1 cellular context compared by ENCODE assay signal in the genomic region with DNA sequence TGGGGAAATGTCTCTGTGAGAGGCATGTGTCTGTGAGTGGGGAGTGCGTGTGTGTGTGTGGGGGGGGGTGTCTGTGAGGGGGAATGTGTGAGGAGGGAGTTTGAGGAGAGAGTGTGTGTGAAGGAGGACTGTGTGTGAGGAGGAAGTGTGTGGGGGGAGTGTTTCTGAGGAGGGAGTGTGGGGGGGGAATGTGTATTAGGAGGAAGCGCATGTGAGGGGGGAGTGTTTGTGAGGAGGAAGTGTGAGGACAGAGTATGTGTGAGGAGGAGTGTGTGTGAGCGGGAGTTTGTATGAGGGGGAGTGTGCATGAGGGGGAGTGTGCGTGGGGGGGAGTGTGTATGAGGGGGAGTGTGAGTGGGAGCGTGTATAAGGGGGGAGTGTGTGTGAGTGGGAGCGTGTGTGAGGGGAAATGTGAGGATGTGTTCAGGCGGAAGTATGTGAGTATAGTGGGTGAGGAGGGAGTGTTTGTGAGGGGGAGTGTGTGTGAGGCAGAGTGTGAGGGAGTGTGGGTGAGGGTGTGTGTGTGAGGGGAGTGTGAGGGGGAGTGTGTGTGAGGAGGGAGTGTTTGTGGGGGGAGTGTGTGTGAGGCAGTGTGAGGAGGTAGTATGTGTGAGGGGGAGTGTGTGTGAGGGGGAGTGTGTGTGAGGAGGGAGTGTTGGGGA.
TF ChIP-seq lines count a peak whose summit lies in the region.

No MANE protein-coding gene starts in this region.

TF ChIP-seq in GM23338, 12 proteins besides CTCF, POLR2A, EP300 and RAD21 (continued from another document):
- TF ChIP-seq, protein P1, sequence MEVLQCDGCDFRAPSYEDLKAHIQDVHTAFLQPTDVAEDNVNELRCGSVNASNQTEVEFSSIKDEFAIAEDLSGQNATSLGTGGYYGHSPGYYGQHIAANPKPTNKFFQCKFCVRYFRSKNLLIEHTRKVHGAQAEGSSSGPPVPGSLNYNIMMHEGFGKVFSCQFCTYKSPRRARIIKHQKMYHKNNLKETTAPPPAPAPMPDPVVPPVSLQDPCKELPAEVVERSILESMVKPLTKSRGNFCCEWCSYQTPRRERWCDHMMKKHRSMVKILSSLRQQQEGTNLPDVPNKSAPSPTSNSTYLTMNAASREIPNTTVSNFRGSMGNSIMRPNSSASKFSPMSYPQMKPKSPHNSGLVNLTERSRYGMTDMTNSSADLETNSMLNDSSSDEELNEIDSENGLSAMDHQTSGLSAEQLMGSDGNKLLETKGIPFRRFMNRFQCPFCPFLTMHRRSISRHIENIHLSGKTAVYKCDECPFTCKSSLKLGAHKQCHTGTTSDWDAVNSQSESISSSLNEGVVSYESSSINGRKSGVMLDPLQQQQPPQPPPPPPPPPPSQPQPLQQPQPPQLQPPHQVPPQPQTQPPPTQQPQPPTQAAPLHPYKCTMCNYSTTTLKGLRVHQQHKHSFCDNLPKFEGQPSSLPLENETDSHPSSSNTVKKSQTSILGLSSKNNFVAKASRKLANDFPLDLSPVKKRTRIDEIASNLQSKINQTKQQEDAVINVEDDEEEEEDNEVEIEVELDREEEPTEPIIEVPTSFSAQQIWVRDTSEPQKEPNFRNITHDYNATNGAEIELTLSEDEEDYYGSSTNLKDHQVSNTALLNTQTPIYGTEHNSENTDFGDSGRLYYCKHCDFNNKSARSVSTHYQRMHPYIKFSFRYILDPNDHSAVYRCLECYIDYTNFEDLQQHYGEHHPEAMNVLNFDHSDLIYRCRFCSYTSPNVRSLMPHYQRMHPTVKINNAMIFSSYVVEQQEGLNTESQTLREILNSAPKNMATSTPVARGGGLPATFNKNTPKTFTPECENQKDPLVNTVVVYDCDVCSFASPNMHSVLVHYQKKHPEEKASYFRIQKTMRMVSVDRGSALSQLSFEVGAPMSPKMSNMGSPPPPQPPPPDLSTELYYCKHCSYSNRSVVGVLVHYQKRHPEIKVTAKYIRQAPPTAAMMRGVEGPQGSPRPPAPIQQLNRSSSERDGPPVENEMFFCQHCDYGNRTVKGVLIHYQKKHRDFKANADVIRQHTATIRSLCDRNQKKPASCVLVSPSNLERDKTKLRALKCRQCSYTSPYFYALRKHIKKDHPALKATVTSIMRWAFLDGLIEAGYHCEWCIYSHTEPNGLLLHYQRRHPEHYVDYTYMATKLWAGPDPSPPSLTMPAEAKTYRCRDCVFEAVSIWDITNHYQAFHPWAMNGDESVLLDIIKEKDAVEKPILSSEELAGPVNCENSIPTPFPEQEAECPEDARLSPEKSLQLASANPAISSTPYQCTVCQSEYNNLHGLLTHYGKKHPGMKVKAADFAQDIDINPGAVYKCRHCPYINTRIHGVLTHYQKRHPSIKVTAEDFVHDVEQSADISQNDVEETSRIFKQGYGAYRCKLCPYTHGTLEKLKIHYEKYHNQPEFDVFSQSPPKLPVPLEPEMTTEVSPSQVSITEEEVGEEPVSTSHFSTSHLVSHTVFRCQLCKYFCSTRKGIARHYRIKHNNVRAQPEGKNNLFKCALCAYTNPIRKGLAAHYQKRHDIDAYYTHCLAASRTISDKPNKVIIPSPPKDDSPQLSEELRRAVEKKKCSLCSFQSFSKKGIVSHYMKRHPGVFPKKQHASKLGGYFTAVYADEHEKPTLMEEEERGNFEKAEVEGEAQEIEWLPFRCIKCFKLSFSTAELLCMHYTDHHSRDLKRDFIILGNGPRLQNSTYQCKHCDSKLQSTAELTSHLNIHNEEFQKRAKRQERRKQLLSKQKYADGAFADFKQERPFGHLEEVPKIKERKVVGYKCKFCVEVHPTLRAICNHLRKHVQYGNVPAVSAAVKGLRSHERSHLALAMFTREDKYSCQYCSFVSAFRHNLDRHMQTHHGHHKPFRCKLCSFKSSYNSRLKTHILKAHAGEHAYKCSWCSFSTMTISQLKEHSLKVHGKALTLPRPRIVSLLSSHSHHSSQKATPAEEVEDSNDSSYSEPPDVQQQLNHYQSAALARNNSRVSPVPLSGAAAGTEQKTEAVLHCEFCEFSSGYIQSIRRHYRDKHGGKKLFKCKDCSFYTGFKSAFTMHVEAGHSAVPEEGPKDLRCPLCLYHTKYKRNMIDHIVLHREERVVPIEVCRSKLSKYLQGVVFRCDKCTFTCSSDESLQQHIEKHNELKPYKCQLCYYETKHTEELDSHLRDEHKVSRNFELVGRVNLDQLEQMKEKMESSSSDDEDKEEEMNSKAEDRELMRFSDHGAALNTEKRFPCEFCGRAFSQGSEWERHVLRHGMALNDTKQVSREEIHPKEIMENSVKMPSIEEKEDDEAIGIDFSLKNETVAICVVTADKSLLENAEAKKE (CRISPR knock-in tag; IDR thresholded peaks at IDR 0.05): no peak
- TF ChIP-seq EZH2phosphoT487 (IDR thresholded peaks at IDR 0.05; ENCODE audit: unreplicated experiment) (no peak), ZNF331 (CRISPR knock-in tag; IDR thresholded peaks at IDR 0.05; ENCODE audit: low read depth) (no peak), POLR2AphosphoS5 (IDR thresholded peaks at IDR 0.05; ENCODE audit: low read depth) (no peak), JUNB (IDR thresholded peaks at IDR 0.05; ENCODE audit: unreplicated experiment) (no peak), EZH2 (IDR thresholded peaks at IDR 0.05; ENCODE audit: low read depth, unreplicated experiment) (no peak), CREB1 (CRISPR knock-in tag; IDR thresholded peaks at IDR 0.05; ENCODE audit: low read depth) (no peak), ZNF114 (CRISPR knock-in tag; IDR thresholded peaks at IDR 0.05) (no peak)
- TF ChIP-seq, protein P2, sequence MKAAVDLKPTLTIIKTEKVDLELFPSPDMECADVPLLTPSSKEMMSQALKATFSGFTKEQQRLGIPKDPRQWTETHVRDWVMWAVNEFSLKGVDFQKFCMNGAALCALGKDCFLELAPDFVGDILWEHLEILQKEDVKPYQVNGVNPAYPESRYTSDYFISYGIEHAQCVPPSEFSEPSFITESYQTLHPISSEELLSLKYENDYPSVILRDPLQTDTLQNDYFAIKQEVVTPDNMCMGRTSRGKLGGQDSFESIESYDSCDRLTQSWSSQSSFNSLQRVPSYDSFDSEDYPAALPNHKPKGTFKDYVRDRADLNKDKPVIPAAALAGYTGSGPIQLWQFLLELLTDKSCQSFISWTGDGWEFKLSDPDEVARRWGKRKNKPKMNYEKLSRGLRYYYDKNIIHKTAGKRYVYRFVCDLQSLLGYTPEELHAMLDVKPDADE (IDR thresholded peaks at IDR 0.05): no peak
- TF ChIP-seq, protein P3, sequence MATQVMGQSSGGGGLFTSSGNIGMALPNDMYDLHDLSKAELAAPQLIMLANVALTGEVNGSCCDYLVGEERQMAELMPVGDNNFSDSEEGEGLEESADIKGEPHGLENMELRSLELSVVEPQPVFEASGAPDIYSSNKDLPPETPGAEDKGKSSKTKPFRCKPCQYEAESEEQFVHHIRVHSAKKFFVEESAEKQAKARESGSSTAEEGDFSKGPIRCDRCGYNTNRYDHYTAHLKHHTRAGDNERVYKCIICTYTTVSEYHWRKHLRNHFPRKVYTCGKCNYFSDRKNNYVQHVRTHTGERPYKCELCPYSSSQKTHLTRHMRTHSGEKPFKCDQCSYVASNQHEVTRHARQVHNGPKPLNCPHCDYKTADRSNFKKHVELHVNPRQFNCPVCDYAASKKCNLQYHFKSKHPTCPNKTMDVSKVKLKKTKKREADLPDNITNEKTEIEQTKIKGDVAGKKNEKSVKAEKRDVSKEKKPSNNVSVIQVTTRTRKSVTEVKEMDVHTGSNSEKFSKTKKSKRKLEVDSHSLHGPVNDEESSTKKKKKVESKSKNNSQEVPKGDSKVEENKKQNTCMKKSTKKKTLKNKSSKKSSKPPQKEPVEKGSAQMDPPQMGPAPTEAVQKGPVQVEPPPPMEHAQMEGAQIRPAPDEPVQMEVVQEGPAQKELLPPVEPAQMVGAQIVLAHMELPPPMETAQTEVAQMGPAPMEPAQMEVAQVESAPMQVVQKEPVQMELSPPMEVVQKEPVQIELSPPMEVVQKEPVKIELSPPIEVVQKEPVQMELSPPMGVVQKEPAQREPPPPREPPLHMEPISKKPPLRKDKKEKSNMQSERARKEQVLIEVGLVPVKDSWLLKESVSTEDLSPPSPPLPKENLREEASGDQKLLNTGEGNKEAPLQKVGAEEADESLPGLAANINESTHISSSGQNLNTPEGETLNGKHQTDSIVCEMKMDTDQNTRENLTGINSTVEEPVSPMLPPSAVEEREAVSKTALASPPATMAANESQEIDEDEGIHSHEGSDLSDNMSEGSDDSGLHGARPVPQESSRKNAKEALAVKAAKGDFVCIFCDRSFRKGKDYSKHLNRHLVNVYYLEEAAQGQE (IDR thresholded peaks at IDR 0.05; ENCODE audit: unreplicated experiment): no peak
